ENCODE assay signal across 24 cellular contexts in genomic region chr4:125550769-125551168, GRCh38.
"Had no signal": no experiment of that assay in that cellular context is flagged by ENCODE, and none has a peak within 500 bp of the region (broad histone marks: within the 10 kb centered on the region; RNA-seq: fewer than 3 reads in every experiment).

No MANE protein-coding gene starts in this region.

- H3K36me3 ChIP-seq: heart right ventricle, lower lobe of right lung, pancreas, prostate gland, sigmoid colon, spleen, suprapubic skin, thoracic aorta, tibial artery, upper lobe of right lung had no signal

- H3K27me3 ChIP-seq: heart right ventricle, hepatocyte, pancreas, sigmoid colon, spleen, suprapubic skin, tibial artery, upper lobe of right lung had no signal

- H3K4me1 ChIP-seq: heart right ventricle, lower lobe of right lung, pancreas, prostate gland, sigmoid colon, spleen, suprapubic skin, tibial artery, upper lobe of right lung had no signal

- ATAC-seq: heart right ventricle; left ventricle myocardium superior; lower lobe of right lung; naive thymus-derived CD8-positive, alpha-beta T cell; pancreas; right cardiac atrium; stimulated activated effector memory CD8-positive, alpha-beta T cell treated with anti-CD3 and anti-CD28 coated beads, Interleukin-12 subunit alpha, Interleukin-12 subunit beta, amount 100 ng/mL, for 72 hours; upper lobe of right lung had no signal

- H3K9me3 ChIP-seq: lower lobe of right lung, pancreas, prostate gland, suprapubic skin, thoracic aorta, tibial artery, upper lobe of right lung had no signal

- H3K4me3 ChIP-seq: heart right ventricle, hepatocyte, lower lobe of right lung, pancreas, prostate gland, sigmoid colon, spleen, suprapubic skin, thoracic aorta, tibial artery, upper lobe of right lung had no signal

- DNase-seq: heart right ventricle; islet precursor cell; left ventricle myocardium superior; lower lobe of right lung; mammary epithelial cell; mesenchymal stem cell; naive thymus-derived CD8-positive, alpha-beta T cell; pancreas; posterior cingulate gyrus; retina; right cardiac atrium; sigmoid colon; small intestine; spleen; stimulated activated CD4-positive, alpha-beta T cell treated with anti-CD3 and anti-CD28 coated beads, Interleukin-4, amount 100 ng/mL, for 24 hours; stimulated activated naive CD4-positive, alpha-beta T cell; tibial artery; trophoblast cell; upper lobe of right lung had no signal

- H2AFZ ChIP-seq: hepatocyte had no signal
